21 cellular contexts compared by ENCODE assay signal in the genomic region with DNA sequence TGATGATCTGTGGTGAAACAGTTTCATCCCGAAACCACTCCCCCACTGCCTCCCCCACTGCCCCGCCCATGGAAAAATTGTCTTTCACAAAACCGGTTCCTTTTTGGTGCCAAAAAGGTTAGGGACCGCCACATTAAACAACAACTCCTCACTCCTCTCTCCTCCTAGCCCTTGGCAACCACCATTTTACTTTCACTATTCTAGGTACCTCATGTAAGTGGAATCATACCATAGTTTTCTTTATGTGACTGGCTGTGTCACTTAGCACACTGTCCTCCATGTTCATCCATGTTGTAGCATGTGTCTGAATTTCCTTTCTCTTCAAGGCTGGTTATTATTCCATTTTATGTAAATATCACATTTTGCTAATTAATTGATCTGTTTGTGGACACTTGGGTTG.
"Had no signal": no experiment of that assay in that cellular context is flagged by ENCODE, and none has a peak within 500 bp of the region (broad histone marks: within the 10 kb centered on the region; RNA-seq: fewer than 3 reads in every experiment).

No MANE protein-coding gene starts in this region.

- DNase-seq: activated CD4-positive, alpha-beta T cell treated with anti-CD3 and anti-CD28 coated beads, Interleukin-2, amount 10 ng/mL, durations not matched to agents 24 days and 14 days; activated CD8-positive, alpha-beta T cell treated with anti-CD3 and anti-CD28 coated beads for 36 hours; activated effector memory CD4-positive, alpha-beta T cell treated with Interleukin-2 at 50 U/mL for 16 hours; activated naive CD4-positive, alpha-beta T cell treated with anti-CD3 and anti-CD28 coated beads, Interleukin-2, amount 10 ng/mL, durations not matched to agents 7 days and 5 days; activated T-cell treated with anti-CD3 and anti-CD28 coated beads, Interleukin-2, amount 50 U/mL, for 24 hours; cerebellar nuclear complex; effector CD4-positive, alpha-beta T cell; gastrocnemius medialis; head of caudate nucleus; kidney; midbrain; stimulated activated CD4-positive, alpha-beta T cell treated with anti-CD3 and anti-CD28 coated beads, Interleukin-2, amount 100 ng/mL, for 24 hours; stimulated activated naive CD8-positive, alpha-beta T cell treated with anti-CD3 and anti-CD28 coated beads, Interleukin-15, Interleukin-2, amounts not matched to agents 100 U/mL and 50 U/mL, for 24 hours; T-helper 2 cell; transverse colon; uterus; WERI-Rb-1 had no signal

- ATAC-seq: activated CD8-positive, alpha-beta T cell treated with anti-CD3 and anti-CD28 coated beads for 36 hours; esophagus mucosa; gastrocnemius medialis; left lobe of liver; stimulated activated naive CD8-positive, alpha-beta T cell treated with anti-CD3 and anti-CD28 coated beads, Interleukin-15, Interleukin-2, amounts not matched to agents 100 U/mL and 50 U/mL, for 24 hours had no signal

- H3K27me3 Mint-ChIP-seq: activated CD4-positive, alpha-beta T cell treated with anti-CD3 and anti-CD28 coated beads, Interleukin-2, amount 10 ng/mL, durations not matched to agents 24 days and 14 days; activated CD8-positive, alpha-beta T cell treated with anti-CD3 and anti-CD28 coated beads for 36 hours; activated naive CD4-positive, alpha-beta T cell treated with anti-CD3 and anti-CD28 coated beads, Interleukin-2, amount 10 ng/mL, durations not matched to agents 7 days and 5 days; activated T-cell treated with anti-CD3 and anti-CD28 coated beads, Interleukin-2, amount 50 U/mL, for 24 hours had no signal

- H3K4me1 ChIP-seq: breast epithelium, uterus had no signal

- H3K27me3 ChIP-seq: breast epithelium, gastrocnemius medialis, suprapubic skin, transverse colon, uterus had no signal

- H3K27ac ChIP-seq: breast epithelium, gastrocnemius medialis, suprapubic skin, WERI-Rb-1 had no signal

- H3K27ac Mint-ChIP-seq: activated CD4-positive, alpha-beta T cell treated with anti-CD3 and anti-CD28 coated beads, Interleukin-2, amount 10 ng/mL, durations not matched to agents 24 days and 14 days; activated CD8-positive, alpha-beta T cell treated with anti-CD3 and anti-CD28 coated beads for 36 hours; activated naive CD4-positive, alpha-beta T cell treated with anti-CD3 and anti-CD28 coated beads, Interleukin-2, amount 10 ng/mL, durations not matched to agents 7 days and 5 days; activated T-cell treated with anti-CD3 and anti-CD28 coated beads, Interleukin-2, amount 50 U/mL, for 24 hours had no signal

- H3K4me3 Mint-ChIP-seq: activated CD4-positive, alpha-beta T cell treated with anti-CD3 and anti-CD28 coated beads, Interleukin-2, amount 10 ng/mL, durations not matched to agents 24 days and 14 days; activated CD8-positive, alpha-beta T cell treated with anti-CD3 and anti-CD28 coated beads for 36 hours; activated naive CD4-positive, alpha-beta T cell treated with anti-CD3 and anti-CD28 coated beads, Interleukin-2, amount 10 ng/mL, durations not matched to agents 7 days and 5 days; activated T-cell treated with anti-CD3 and anti-CD28 coated beads, Interleukin-2, amount 50 U/mL, for 24 hours had no signal

- H3K4me3 ChIP-seq: breast epithelium, gastrocnemius medialis, suprapubic skin, transverse colon, uterus had no signal

- H3K9me3 ChIP-seq: breast epithelium, gastrocnemius medialis, suprapubic skin, transverse colon, uterus had no signal

- H3K36me3 ChIP-seq: breast epithelium, gastrocnemius medialis, suprapubic skin, transverse colon, uterus, WERI-Rb-1 had no signal
